ENCODE assay signal across 8 cellular contexts in the genomic region with DNA sequence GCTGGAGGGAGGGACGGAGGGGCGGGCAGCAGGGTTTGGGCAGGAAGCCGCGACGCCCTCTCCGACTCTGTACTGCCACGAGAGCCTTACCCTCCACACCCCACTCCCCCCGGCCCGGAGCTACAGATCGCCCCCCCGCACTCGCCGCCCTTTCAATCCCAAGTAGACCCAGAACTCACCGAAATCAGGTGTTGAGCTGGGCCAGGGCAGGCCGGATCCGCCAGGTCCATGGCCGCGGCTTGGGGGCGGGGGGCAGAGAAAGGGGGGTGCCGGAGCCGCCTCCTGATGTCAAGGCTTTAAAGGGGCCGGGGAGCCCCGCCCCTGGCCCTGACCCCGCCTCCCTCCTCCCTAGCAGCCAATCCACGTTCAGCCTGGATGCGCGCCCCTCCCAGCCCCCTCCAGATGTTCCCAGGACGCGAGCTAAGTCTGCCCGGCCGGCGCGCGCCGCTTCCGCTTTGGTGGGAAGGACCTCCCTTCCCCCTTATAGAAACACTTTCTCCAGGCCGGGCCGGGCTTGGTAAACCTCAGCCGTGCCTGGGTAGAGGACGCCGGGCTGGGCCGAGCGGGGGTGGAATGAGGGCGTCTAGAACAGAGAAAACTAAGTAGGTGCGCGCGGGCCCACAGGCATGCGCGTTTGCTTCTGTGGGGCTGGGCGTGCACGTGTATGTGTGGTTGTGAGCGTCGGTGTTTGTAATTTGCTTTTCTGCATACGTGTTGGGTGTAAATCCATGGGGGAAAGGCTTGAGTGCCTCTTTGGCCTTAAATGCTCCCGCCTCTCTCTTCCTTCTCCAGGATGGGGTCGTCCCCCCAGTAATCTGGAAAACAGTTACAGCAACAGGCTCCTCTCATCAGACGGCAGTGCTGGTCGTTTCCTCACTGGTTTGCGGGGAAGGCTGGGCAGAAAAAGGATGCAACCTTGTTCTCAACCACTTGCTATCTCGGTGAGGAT. TPM values are rescaled to one million over a fixed set of nuclear protein-coding genes. Genes with fewer than 3 reads are reported as not detected.
A peak's percentile ranks its signal among the peaks of the same experiment; 100 is the strongest.
DNase-seq lines count a peak whose midpoint lies in the region; ATAC-seq, FAIRE-seq and TF ChIP-seq lines count a peak whose summit lies in the region.

A gene with protein sequence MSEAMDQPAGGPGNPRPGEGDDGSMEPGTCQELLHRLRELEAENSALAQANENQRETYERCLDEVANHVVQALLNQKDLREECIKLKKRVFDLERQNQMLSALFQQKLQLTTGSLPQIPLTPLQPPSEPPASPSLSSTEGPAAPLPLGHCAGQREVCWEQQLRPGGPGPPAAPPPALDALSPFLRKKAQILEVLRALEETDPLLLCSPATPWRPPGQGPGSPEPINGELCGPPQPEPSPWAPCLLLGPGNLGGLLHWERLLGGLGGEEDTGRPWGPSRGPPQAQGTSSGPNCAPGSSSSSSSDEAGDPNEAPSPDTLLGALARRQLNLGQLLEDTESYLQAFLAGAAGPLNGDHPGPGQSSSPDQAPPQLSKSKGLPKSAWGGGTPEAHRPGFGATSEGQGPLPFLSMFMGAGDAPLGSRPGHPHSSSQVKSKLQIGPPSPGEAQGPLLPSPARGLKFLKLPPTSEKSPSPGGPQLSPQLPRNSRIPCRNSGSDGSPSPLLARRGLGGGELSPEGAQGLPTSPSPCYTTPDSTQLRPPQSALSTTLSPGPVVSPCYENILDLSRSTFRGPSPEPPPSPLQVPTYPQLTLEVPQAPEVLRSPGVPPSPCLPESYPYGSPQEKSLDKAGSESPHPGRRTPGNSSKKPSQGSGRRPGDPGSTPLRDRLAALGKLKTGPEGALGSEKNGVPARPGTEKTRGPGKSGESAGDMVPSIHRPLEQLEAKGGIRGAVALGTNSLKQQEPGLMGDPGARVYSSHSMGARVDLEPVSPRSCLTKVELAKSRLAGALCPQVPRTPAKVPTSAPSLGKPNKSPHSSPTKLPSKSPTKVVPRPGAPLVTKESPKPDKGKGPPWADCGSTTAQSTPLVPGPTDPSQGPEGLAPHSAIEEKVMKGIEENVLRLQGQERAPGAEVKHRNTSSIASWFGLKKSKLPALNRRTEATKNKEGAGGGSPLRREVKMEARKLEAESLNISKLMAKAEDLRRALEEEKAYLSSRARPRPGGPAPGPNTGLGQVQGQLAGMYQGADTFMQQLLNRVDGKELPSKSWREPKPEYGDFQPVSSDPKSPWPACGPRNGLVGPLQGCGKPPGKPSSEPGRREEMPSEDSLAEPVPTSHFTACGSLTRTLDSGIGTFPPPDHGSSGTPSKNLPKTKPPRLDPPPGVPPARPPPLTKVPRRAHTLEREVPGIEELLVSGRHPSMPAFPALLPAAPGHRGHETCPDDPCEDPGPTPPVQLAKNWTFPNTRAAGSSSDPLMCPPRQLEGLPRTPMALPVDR (N-terminal part only) (minus strand): TSS at position 271 of the 949 bp plus-strand sequence. CDS start 24,369 bp downstream, outside the sequence.

- TF ChIP-seq POLR2A in A549 (IDR thresholded peaks at IDR 0.05; ENCODE audit: low read length) (peak; percentile 42), breast epithelium (IDR thresholded peaks at IDR 0.05) (no peak)

- peak; percentile 28 for FAIRE-seq in A549 (lab: Jason Lieb, UNC)

- H3K36me3 ChIP-seq in breast epithelium: no peaks in the 10 kb centered on the region
- H3K36me3 ChIP-seq in iPS-20b (ENCODE audit: insufficient read depth, low read depth, low read length): no peaks in the 10 kb centered on the region

- POLR2A ChIA-PET in A549 (lab: Yijun Ruan, JAX): interaction anchor here (0.6 to 2.0 kb wide), 13 partner anchors 10 to 1822 kb away, joined by 3 to 19 read pairs (median 4); partner anchors contain the start of genes BCDIN3D, COX14, RACGAP1 and TMBIM6

- CTCF ChIA-PET in A549 (lab: Yijun Ruan, JAX): interaction anchor here (0.6 to 7.6 kb wide), 5 partner anchors 11 to 1251 kb away, joined by 3 to 54 read pairs (median 5); partner anchors contain the start of gene TMBIM6

- WGBS in A549 (ENCODE audit: missing lambda C conversion rate): 2% methylated on average over 49 of the region's 60 CpGs

- H3K9me3 ChIP-seq in A549 (no peaks in the 10 kb centered on the region), breast epithelium (no peaks in the 10 kb centered on the region), iPS-20b (ENCODE audit: insufficient read depth, low read depth, low read length) (no peaks in the 10 kb centered on the region)

- TF ChIP-seq EP300 in A549 (IDR thresholded peaks at IDR 0.05): no peak

- H3K27ac ChIP-seq in A549: peak within 1 kb of the TSS; percentile 92
- H3K27ac ChIP-seq in VCaP: peak within 1 kb of the TSS; percentile 76
- H3K27ac ChIP-seq in breast epithelium: peak within 1 kb of the TSS; percentile 87 to 89
- peak within 1 kb of the TSS; percentile 93 for H3K27ac ChIP-seq in iPS-20b (ENCODE audit: low read length)
- peak within 1 kb of the TSS; percentile 52 to 92 (median 86) for H3K27ac ChIP-seq in skin epidermis

- intact Hi-C loops in breast epithelium (cut with DNase I; ENCODE audit: low total_unique reads): no loop called here

- H3K4me2 ChIP-seq in A549: peak within 1 kb of the TSS; percentile 99

- H3K27me3 ChIP-seq in breast epithelium (no peaks in the 10 kb centered on the region), iPS-20b (ENCODE audit: insufficient read depth, low read length) (no peaks in the 10 kb centered on the region)

- ATAC-seq in A549 (peak; percentile 92 to 96), GM18867 (IDR thresholded peaks at IDR 0.05; ENCODE audit: unreplicated experiment) (peak; percentile 88), HG03103 (IDR thresholded peaks at IDR 0.05; ENCODE audit: low read depth, unreplicated experiment) (peak; percentile 78)

- H3K4me1 ChIP-seq in A549 (peaks cover 25% of the 10 kb centered on the region), breast epithelium (peaks cover 4 to 19% of the 10 kb centered on the region in 2 donors), iPS-20b (ENCODE audit: insufficient read depth, low read length) (peaks cover 23% of the 10 kb centered on the region)

- peak; percentile 95 to 97 for DNase-seq in A549 (ENCODE audit: low read depth in 1 of 2, low spot score in 1 of 2)
- DNase-seq in NCI-H2171 treated with DMSO at 0.1 percent for 48 hours (lab: John Stamatoyannopoulos, UW): peak; percentile 95
- peak; percentile 94 for DNase-seq in breast epithelium (ENCODE audit: low spot score in 2 of 2)

- H3K9ac ChIP-seq in iPS-20b (ENCODE audit: low read depth, low read length): peak within 1 kb of the TSS; percentile 92

- TF ChIP-seq CTCF in A549 (IDR thresholded peaks at IDR 0.05) (no peak), VCaP (conservative IDR thresholded peaks at IDR 0.05) (no peak), breast epithelium (IDR thresholded peaks at IDR 0.05) (no peak)

- no peak for TF ChIP-seq RAD21 in A549 (conservative IDR thresholded peaks at IDR 0.05 in 1 of 2, IDR thresholded peaks at IDR 0.05 in 1 of 2)

- H3K4me3 ChIP-seq in A549 (peak within 1 kb of the TSS; percentile 97), breast epithelium (peak within 1 kb of the TSS; percentile 87 to 98 (median 89)), iPS-20b (ENCODE audit: low read length) (peak within 1 kb of the TSS; percentile 94), skin epidermis (peak within 1 kb of the TSS; percentile 82 to 97 (median 89))

TF ChIP-seq in A549, 52 proteins besides CTCF, POLR2A, EP300 and RAD21:
- TF ChIP-seq BHLHE40 (IDR thresholded peaks at IDR 0.05; ENCODE audit: low read depth, low read length): 0 out of 2 replicates have a peak, but pooled peaks have one; percentile 9
- TF ChIP-seq PHF8 (IDR thresholded peaks at IDR 0.05; ENCODE audit: borderline replicate concordance, low read depth): peak; percentile 38; the same call in 1 of the 2 replicates
- TF ChIP-seq JUN (IDR thresholded peaks at IDR 0.05): peak; percentile 45 to 48; a peak in 2 of 5 replicates
- TF ChIP-seq, protein P1, sequence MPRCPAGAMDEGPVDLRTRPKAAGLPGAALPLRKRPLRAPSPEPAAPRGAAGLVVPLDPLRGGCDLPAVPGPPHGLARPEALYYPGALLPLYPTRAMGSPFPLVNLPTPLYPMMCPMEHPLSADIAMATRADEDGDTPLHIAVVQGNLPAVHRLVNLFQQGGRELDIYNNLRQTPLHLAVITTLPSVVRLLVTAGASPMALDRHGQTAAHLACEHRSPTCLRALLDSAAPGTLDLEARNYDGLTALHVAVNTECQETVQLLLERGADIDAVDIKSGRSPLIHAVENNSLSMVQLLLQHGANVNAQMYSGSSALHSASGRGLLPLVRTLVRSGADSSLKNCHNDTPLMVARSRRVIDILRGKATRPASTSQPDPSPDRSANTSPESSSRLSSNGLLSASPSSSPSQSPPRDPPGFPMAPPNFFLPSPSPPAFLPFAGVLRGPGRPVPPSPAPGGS (IDR thresholded peaks at IDR 0.05): peak; percentile 79; the same call in 2 of the 3 replicates
- TF ChIP-seq TP53 (CRISPR knock-in tag; IDR thresholded peaks at IDR 0.05): no peak
- TF ChIP-seq MAX (IDR thresholded peaks at IDR 0.05): peak; percentile 93
- TF ChIP-seq MYC (IDR thresholded peaks at IDR 0.05; ENCODE audit: borderline replicate concordance, low read length): peak; percentile 18; the same call in 1 of the 2 replicates
- no peak for TF ChIP-seq GATA3 (IDR thresholded peaks at IDR 0.05; ENCODE audit: borderline replicate concordance)

RNA-seq across cellular contexts. Expression of the gene that starts here (rescaled TPM):
- 3.0 and 3.5 TPM in 2 replicates for polyA plus RNA-seq in A549 (2011; rRNA removed)
- polyA plus RNA-seq in A549 (2012; cell fraction: cytosol; rRNA removed): 3.6 and 5.7 TPM in 2 replicates
- 13.6 and 16.0 TPM in 2 replicates for polyA plus RNA-seq in A549 (2012; cell fraction: nucleus; rRNA removed)
- polyA plus RNA-seq in A549 (2017; fragmentation: RNase III; extraction: RNeasy Plus Mini Kit Qiagen cat#74134 plus additional on column Dnase treatment): 6.9 to 9.3 TPM (median 8.5 TPM) in 3 replicates
- polyA minus RNA-seq in A549 (2011; rRNA and poly(A)+ RNA removed): 9.0 and 9.6 TPM in 2 replicates
- total RNA-seq in breast epithelium: 10 to 100 TPM; 11.4 to 15.8 (median 12.1) TPM

Comparison
In these comparisons a context has a peak if more than half of its experiments do, and no peak if none do; other contexts are left out.
1. Peak in every context shown above with its lines: DNase-seq, ATAC-seq, H3K4me3 ChIP-seq and H3K27ac ChIP-seq.